19 cellular contexts compared by ENCODE assay signal in genomic region chr10:35019037-35019794, GRCh38.
"Had no signal": no experiment of that assay in that cellular context is flagged by ENCODE, and none has a peak within 500 bp of the region (broad histone marks: within the 10 kb centered on the region; RNA-seq: fewer than 3 reads in every experiment).

No MANE protein-coding gene starts in this region.

- H3K27me3 Mint-ChIP-seq: activated B cell treated with CpG ODN at 0.5 μM for 24 hours; effector memory CD8-positive, alpha-beta T cell had no signal

- H3K4me1 ChIP-seq: body of pancreas, gastrocnemius medialis, left lung had no signal

- H3K4me3 ChIP-seq: body of pancreas, gastrocnemius medialis, heart right ventricle, left lung, right atrium auricular region, tibial nerve had no signal

- H3K9me3 Mint-ChIP-seq: activated B cell treated with CpG ODN at 0.5 μM for 24 hours; activated naive CD4-positive, alpha-beta T cell treated with anti-CD3 and anti-CD28 coated beads for 36 hours; effector memory CD8-positive, alpha-beta T cell; T-helper 1 cell treated with Interleukin-12 subunit alpha and Interleukin-12 subunit beta and Interleukin-4 antibody, amounts not matched to agents 30 μg/mL and 1 μg/mL, for 36 hours had no signal

- H3K4me1 Mint-ChIP-seq: activated B cell treated with CpG ODN at 0.5 μM for 24 hours had no signal

- H3K27ac Mint-ChIP-seq: activated B cell treated with CpG ODN at 0.5 μM for 24 hours; activated naive CD4-positive, alpha-beta T cell treated with anti-CD3 and anti-CD28 coated beads for 36 hours; T-helper 1 cell treated with Interleukin-12 subunit alpha and Interleukin-12 subunit beta and Interleukin-4 antibody, amounts not matched to agents 30 μg/mL and 1 μg/mL, for 36 hours had no signal

- H3K4me3 Mint-ChIP-seq: activated B cell treated with CpG ODN at 0.5 μM for 24 hours; activated naive CD4-positive, alpha-beta T cell treated with anti-CD3 and anti-CD28 coated beads for 36 hours; effector memory CD8-positive, alpha-beta T cell; T-helper 1 cell treated with Interleukin-12 subunit alpha and Interleukin-12 subunit beta and Interleukin-4 antibody, amounts not matched to agents 30 μg/mL and 1 μg/mL, for 36 hours had no signal

- DNase-seq: activated B cell treated with CpG ODN at 0.5 μM for 24 hours; activated naive CD4-positive, alpha-beta T cell treated with anti-CD3 and anti-CD28 coated beads for 36 hours; amniotic stem cell; body of pancreas; central memory CD4-positive, alpha-beta T cell; cortex of kidney; effector memory CD8-positive, alpha-beta T cell; gastrocnemius medialis; heart right ventricle; islet precursor cell; left lung; SHP77; small intestine had no signal

- H3K9me3 ChIP-seq: body of pancreas, gastrocnemius medialis, heart right ventricle, left lung, neutrophil, right atrium auricular region, tibial nerve had no signal

- ATAC-seq: body of pancreas; effector memory CD8-positive, alpha-beta T cell; gastrocnemius medialis; heart right ventricle; left lung; SK-N-SH treated with all-trans-retinoic acid at 6 μM for 48 hours had no signal

- H3K27me3 ChIP-seq: body of pancreas, gastrocnemius medialis, heart right ventricle, left lung, neutrophil, right atrium auricular region, tibial nerve had no signal

- H3K27ac ChIP-seq: body of pancreas, epithelial cell of prostate, gastrocnemius medialis, left lung, neutrophil, right atrium auricular region, tibial nerve had no signal
